In genomic region chr6:108166664-108167448, GRCh38 we compare ENCODE assay signal across 13 cellular contexts. TPM values are rescaled to one million over a fixed set of nuclear protein-coding genes. Genes with fewer than 3 reads are reported as not detected.
DNase-seq lines count a peak whose midpoint lies in the region; ATAC-seq and TF ChIP-seq lines count a peak whose summit lies in the region.
"Had no signal": no experiment of that assay in that cellular context is flagged by ENCODE, and none has a peak within 500 bp of the region (broad histone marks: within the 10 kb centered on the region; RNA-seq: fewer than 3 reads in every experiment).

No MANE protein-coding gene starts in this region.

- no peaks in the 10 kb centered on the region for H3K36me3 ChIP-seq in PC-3 (ENCODE audit: low read depth, low read length)
- H3K36me3 ChIP-seq in transverse colon = no peaks in the 10 kb centered on the region
- no peaks in the 10 kb centered on the region for H3K36me3 ChIP-seq in body of pancreas (replicated peaks in 1 of 2; ENCODE audit: insufficient read depth in 1 of 2, low read depth in 2 of 2)

- H3K4me3 ChIP-seq in retinal pigment epithelial cell (ENCODE audit: low read length) = peak overlapping the region; percentile 43
- no peak overlapping the region for H3K4me3 ChIP-seq in PC-3 (ENCODE audit: low read length)
- H3K4me3 ChIP-seq in transverse colon = peak overlapping the region in 1 of 4 donors; percentile 37
- no peak overlapping the region for H3K4me3 ChIP-seq in body of pancreas

- H3F3A ChIP-seq in PC-3 (ENCODE audit: low read length, unreplicated experiment) = no peaks in the 10 kb centered on the region

- H3K4me1 Mint-ChIP-seq in activated CD4-positive, alpha-beta T cell treated with anti-CD3 and anti-CD28 coated beads for 36 hours = peaks cover 40% of the 10 kb centered on the region
- peaks cover 61% of the 10 kb centered on the region for H3K4me1 Mint-ChIP-seq in WTC11
- H3K4me1 Mint-ChIP-seq in glutamatergic neuron (ENCODE audit: low read depth, unreplicated experiment) = peaks cover 21% of the 10 kb centered on the region

- no peak overlapping the region for H2AFZ ChIP-seq in PC-3 (ENCODE audit: low read length)

- no peak overlapping the region for H3K27ac Mint-ChIP-seq in activated CD4-positive, alpha-beta T cell treated with anti-CD3 and anti-CD28 coated beads for 36 hours
- H3K27ac Mint-ChIP-seq in WTC11 = no peak overlapping the region
- no peak overlapping the region for H3K27ac Mint-ChIP-seq in glutamatergic neuron (ENCODE audit: unreplicated experiment)

- no peaks in the 10 kb centered on the region for H3K4me1 ChIP-seq in PC-3 (ENCODE audit: insufficient read depth, low read length)
- H3K4me1 ChIP-seq in transverse colon = peaks cover 26 to 60% (median 43%) of the 10 kb centered on the region in 4 donors
- peaks cover 43% of the 10 kb centered on the region for H3K4me1 ChIP-seq in body of pancreas

- H3K27ac ChIP-seq in PC-3 (ENCODE audit: low read length) (no peak overlapping the region), transverse colon (no peak overlapping the region), body of pancreas (no peak overlapping the region)
- H3K27ac ChIP-seq: VCaP had no signal

- intact Hi-C loops in activated CD4-positive, alpha-beta T cell treated with anti-CD3 and anti-CD28 coated beads for 36 hours (cut with DNase I, micrococcal nuclease) = loop anchor here (1.0 to 5.0 kb wide), 3 partner anchors 9 to 680 kb away; no protein-coding TSS in a partner anchor
- intact Hi-C loops in PC-3 (cut with micrococcal nuclease) = no loop called here
- intact Hi-C loops in transverse colon (cut with DNase I; ENCODE audit: low total_unique reads) = no loop called here
- intact Hi-C loops in body of pancreas (cut with DNase I) = no loop called here

- TF ChIP-seq POLR2A in transverse colon (IDR thresholded peaks at IDR 0.05) (no peak), body of pancreas (IDR thresholded peaks at IDR 0.05) (no peak)

- peak overlapping the region; percentile 38 for H3K4me3 Mint-ChIP-seq in activated CD4-positive, alpha-beta T cell treated with anti-CD3 and anti-CD28 coated beads for 36 hours
- H3K4me3 Mint-ChIP-seq in WTC11 (peak overlapping the region; percentile 59), glutamatergic neuron (ENCODE audit: unreplicated experiment) (peak overlapping the region; percentile 30)

- no peaks in the 10 kb centered on the region for H3K9me2 ChIP-seq in PC-3 (replicated peaks; ENCODE audit: low read length)

- in situ Hi-C loops in transverse colon (cut with MboI; ENCODE audit: low pct_ligation_motif_present in 1 of 4, low pct_unique_long_range_greater_than_20kb in 1 of 4, low sequenced_read_pairs in 3 of 4) = no loop called here

- no peaks in the 10 kb centered on the region for H3K79me2 ChIP-seq in PC-3 (ENCODE audit: low read length)

- no peak for TF ChIP-seq EP300 in transverse colon (IDR thresholded peaks at IDR 0.05; ENCODE audit: low read depth)

- H3K9ac ChIP-seq in PC-3 (ENCODE audit: low read length) = no peak overlapping the region

- H3K4me2 ChIP-seq in PC-3 (ENCODE audit: low read length) = no peak overlapping the region

- no peak for DNase-seq in activated CD4-positive, alpha-beta T cell treated with anti-CD3 and anti-CD28 coated beads for 36 hours
- no peak for DNase-seq in activated CD4-positive, alpha-beta T cell treated with anti-CD3 and anti-CD28 coated beads for 1 hour
- peak; percentile 38 for DNase-seq in WTC11 (ENCODE audit: low spot score)
- DNase-seq in glutamatergic neuron = no peak
- peak; percentile 60 for DNase-seq in retinal pigment epithelial cell (ENCODE audit: low read depth)
- DNase-seq in PC-3 = no peak
- no peak for DNase-seq in transverse colon
- DNase-seq in body of pancreas = no peak
- DNase-seq: NCI-H1436 treated with DMSO at 0.1 percent for 48 hours, OCI-M1 had no signal

- no peak for ATAC-seq in activated CD4-positive, alpha-beta T cell treated with anti-CD3 and anti-CD28 coated beads for 36 hours
- ATAC-seq in WTC11 (no peak), PC-3 (no peak), body of pancreas (no peak)

- H3K27me3 ChIP-seq in PC-3 (ENCODE audit: low read length) (peaks cover 4% of the 10 kb centered on the region; the same call in 1 of the 2 replicates), transverse colon (peaks cover 100% of the 10 kb centered on the region), body of pancreas (peaks cover 0 to 78% of the 10 kb centered on the region in 2 donors)

- no peaks in the 10 kb centered on the region for H4K20me1 ChIP-seq in PC-3 (ENCODE audit: low read length)

- TF ChIP-seq CTCF in WTC11 (IDR thresholded peaks at IDR 0.05) (no peak), glutamatergic neuron (IDR thresholded peaks at IDR 0.05; ENCODE audit: partially characterized antibody, unreplicated experiment) (no peak), retinal pigment epithelial cell (conservative IDR thresholded peaks at IDR 0.05; ENCODE audit: low read depth, low read length) (no peak), PC-3 (conservative IDR thresholded peaks at IDR 0.05; ENCODE audit: low read depth, low read length) (no peak), transverse colon (IDR thresholded peaks at IDR 0.05) (no peak), body of pancreas (IDR thresholded peaks at IDR 0.05) (no peak)

- 14% methylated on average over 58 of the region's 58 CpGs; no CpG with 5 or more reads in 1 of the 2 donors for WGBS in transverse colon (ENCODE audit: low coverage in 1 of 2), 2 donors
- WGBS in body of pancreas, 2 donors = 25 to 32% methylated on average over 15 to 38 of the region's 58 CpGs

- H3K27me3 Mint-ChIP-seq in activated CD4-positive, alpha-beta T cell treated with anti-CD3 and anti-CD28 coated beads for 36 hours = peaks cover 81% of the 10 kb centered on the region
- H3K27me3 Mint-ChIP-seq in WTC11 (ENCODE audit: low read depth) (peaks cover 100% of the 10 kb centered on the region), glutamatergic neuron (ENCODE audit: unreplicated experiment) (peaks cover 49% of the 10 kb centered on the region)

- H3K36me3 Mint-ChIP-seq in activated CD4-positive, alpha-beta T cell treated with anti-CD3 and anti-CD28 coated beads for 36 hours (ENCODE audit: low read depth) = no peaks in the 10 kb centered on the region
- 0 out of 2 replicates have a peak, but pooled peaks cover 3% of the 10 kb centered on the region for H3K36me3 Mint-ChIP-seq in WTC11
- H3K36me3 Mint-ChIP-seq in glutamatergic neuron (ENCODE audit: unreplicated experiment) = no peaks in the 10 kb centered on the region

- CTCF ChIA-PET in activated CD4-positive, alpha-beta T cell treated with anti-CD3 and anti-CD28 coated beads for 36 hours (lab: Charles Lee) = interaction anchor here (0.6 to 2.8 kb wide), 3 partner anchors 8 to 19 kb away, joined by 3 to 8 read pairs (median 3); no protein-coding TSS in a partner anchor
- CTCF ChIA-PET in WTC11 (lab: Charles Lee) (interaction anchor here (1.6 to 7.3 kb wide), 2 partner anchors 9 to 53 kb away, joined by 5 to 42 read pairs; no protein-coding TSS in a partner anchor), PC-3 (lab: Charles Lee) (interaction anchor here (0.5 kb wide), 1 partner anchor 369 kb away, joined by 8 read pairs; no protein-coding TSS in a partner anchor)

- no peaks in the 10 kb centered on the region for H3K9me3 ChIP-seq in PC-3 (ENCODE audit: low read length)
- no peaks in the 10 kb centered on the region for H3K9me3 ChIP-seq in transverse colon
- H3K9me3 ChIP-seq in body of pancreas = no peaks in the 10 kb centered on the region

- no TSS peak for BruUV-seq in PC-3 (replicated peaks; lab: Mats Ljungman, UMichigan)

- POLR2A ChIA-PET in activated CD4-positive, alpha-beta T cell treated with anti-CD3 and anti-CD28 coated beads for 36 hours (lab: Charles Lee) = no interaction called here
- POLR2A ChIA-PET in WTC11 (lab: Charles Lee) = no interaction called here
- POLR2A ChIA-PET in PC-3 (lab: Charles Lee; ENCODE audit: unreplicated experiment) = no interaction called here

- no peaks in the 10 kb centered on the region for H3K9me3 Mint-ChIP-seq in activated CD4-positive, alpha-beta T cell treated with anti-CD3 and anti-CD28 coated beads for 36 hours (ENCODE audit: low read depth)
- H3K9me3 Mint-ChIP-seq in WTC11 = no peaks in the 10 kb centered on the region
- peaks cover 12% of the 10 kb centered on the region for H3K9me3 Mint-ChIP-seq in glutamatergic neuron (ENCODE audit: unreplicated experiment)

TF ChIP-seq in WTC11, 78 proteins besides CTCF, POLR2A, EP300 and RAD21 (continues in another document):
- TF ChIP-seq RORB (CRISPR knock-in tag; IDR thresholded peaks at IDR 0.05) = no peak
- TF ChIP-seq SMAD3 (CRISPR knock-in tag; IDR thresholded peaks at IDR 0.05; ENCODE audit: borderline replicate concordance) = no peak
- no peak for TF ChIP-seq ZNF263 (CRISPR knock-in tag; IDR thresholded peaks at IDR 0.05; ENCODE audit: low read depth)
- no peak for TF ChIP-seq HMGA2 (CRISPR knock-in tag; IDR thresholded peaks at IDR 0.05)
- TF ChIP-seq ZMAT4 (CRISPR knock-in tag; IDR thresholded peaks at IDR 0.05) = no peak
- TF ChIP-seq AR (CRISPR knock-in tag; IDR thresholded peaks at IDR 0.05) = no peak

RNA-seq across cellular contexts. Expression of gene NR2E1, which starts 1.0 kb away (rescaled TPM):
- total RNA-seq in activated CD4-positive, alpha-beta T cell treated with anti-CD3 and anti-CD28 coated beads for 36 hours = not detected
- total RNA-seq in WTC11 (2021) = not detected in 3 replicates
- total RNA-seq in glutamatergic neuron (ENCODE audit: unreplicated experiment) = not detected
- 0.07 TPM in 1 of 2 replicates, not detected in the other for total RNA-seq in PC-3 (2014; rRNA removed)
- total RNA-seq in transverse colon = not detected
- not detected for total RNA-seq in body of pancreas
- total RNA-seq: lower leg skin, skeletal muscle tissue had no signal

Comparison
In these comparisons a context has a peak if more than half of its experiments do, and no peak if none do; other contexts are left out.
1. DNase-seq: peak in WTC11 (single experiment) and retinal pigment epithelial cell (single experiment); none in activated CD4-positive, alpha-beta T cell treated with anti-CD3 and anti-CD28 coated beads for 36 hours (single experiment), activated CD4-positive, alpha-beta T cell treated with anti-CD3 and anti-CD28 coated beads for 1 hour (single experiment), glutamatergic neuron (single experiment), PC-3 (single experiment), transverse colon (single experiment) and body of pancreas (0 of 4).
2. intact Hi-C loops: an anchor here in activated CD4-positive, alpha-beta T cell treated with anti-CD3 and anti-CD28 coated beads for 36 hours (1.0 to 5.0 kb wide); none called in PC-3, transverse colon and body of pancreas.
3. Peak in every context shown above with its lines, with median percentiles within 50 percentile points of each other: H3K4me3 Mint-ChIP-seq.